In genomic region chr17:80262775-80263244, GRCh38 we compare ENCODE assay signal across 9 cellular contexts. TPM values are rescaled to one million over a fixed set of nuclear protein-coding genes. Genes with fewer than 3 reads are reported as not detected.
DNase-seq lines count a peak whose midpoint lies in the region; ATAC-seq and TF ChIP-seq lines count a peak whose summit lies in the region.
"Had no signal": no experiment of that assay in that cellular context is flagged by ENCODE, and none has a peak within 500 bp of the region (broad histone marks: within the 10 kb centered on the region; RNA-seq: fewer than 3 reads in every experiment).

No MANE protein-coding gene starts in this region.

- H3K4me3 ChIP-seq in left lung = peak overlapping the region; percentile 37 to 100

- H3K4me3 Mint-ChIP-seq in activated CD4-positive, alpha-beta T cell treated with anti-CD3 and anti-CD28 coated beads for 36 hours = peak overlapping the region; percentile 98
- H3K4me3 Mint-ChIP-seq in activated CD8-positive, alpha-beta T cell treated with anti-CD3 and anti-CD28 coated beads, Interleukin-2, amount 10 ng/mL, durations not matched to agents 7 days and 5 days = peak overlapping the region; percentile 91

- H3K27me3 Mint-ChIP-seq in activated CD4-positive, alpha-beta T cell treated with anti-CD3 and anti-CD28 coated beads for 36 hours = no peaks in the 10 kb centered on the region
- no peaks in the 10 kb centered on the region for H3K27me3 Mint-ChIP-seq in activated CD8-positive, alpha-beta T cell treated with anti-CD3 and anti-CD28 coated beads, Interleukin-2, amount 10 ng/mL, durations not matched to agents 7 days and 5 days (ENCODE audit: low read depth)

- H3K27ac ChIP-seq in left lung = peak overlapping the region; percentile 98 to 99
- peak overlapping the region; percentile 26 for H3K27ac ChIP-seq in substantia nigra (ENCODE audit: low read depth, low read length, poor library complexity, severe bottlenecking)

- peaks cover 41 to 75% of the 10 kb centered on the region in 2 donors for H3K4me1 ChIP-seq in left lung

- DNase-seq in activated CD4-positive, alpha-beta T cell treated with anti-CD3 and anti-CD28 coated beads for 36 hours = no peak
- DNase-seq in activated CD4-positive, alpha-beta T cell treated with anti-CD3 and anti-CD28 coated beads, Interleukin-2, amount 50 U/mL, for 48 hours = no peak
- no peak for DNase-seq in activated CD8-positive, alpha-beta T cell treated with anti-CD3 and anti-CD28 coated beads, Interleukin-2, amount 10 ng/mL, durations not matched to agents 7 days and 5 days
- DNase-seq in left lung = no peak
- no peak for DNase-seq in substantia nigra (lab: John Stamatoyannopoulos, UW)
- no peak for DNase-seq in T-helper 9 cell
- DNase-seq in NCI-H187 (lab: John Stamatoyannopoulos, UW) = no peak
- DNase-seq in iPS-NIHi11 (ENCODE audit: low spot score) = no peak
- DNase-seq: cerebellar nuclear complex had no signal

- ATAC-seq in activated CD4-positive, alpha-beta T cell treated with anti-CD3 and anti-CD28 coated beads for 36 hours = no peak
- no peak for ATAC-seq in activated CD8-positive, alpha-beta T cell treated with anti-CD3 and anti-CD28 coated beads, Interleukin-2, amount 10 ng/mL, durations not matched to agents 7 days and 5 days
- no peak for ATAC-seq in left lung

- H3K27me3 ChIP-seq in left lung = no peaks in the 10 kb centered on the region

- peaks cover 37% of the 10 kb centered on the region for H3K36me3 Mint-ChIP-seq in activated CD4-positive, alpha-beta T cell treated with anti-CD3 and anti-CD28 coated beads for 36 hours (ENCODE audit: low read depth)
- peaks cover 34% of the 10 kb centered on the region for H3K36me3 Mint-ChIP-seq in activated CD8-positive, alpha-beta T cell treated with anti-CD3 and anti-CD28 coated beads, Interleukin-2, amount 10 ng/mL, durations not matched to agents 7 days and 5 days (ENCODE audit: low read depth)

- H3K36me3 ChIP-seq in left lung = peaks cover 0 to 37% of the 10 kb centered on the region in 2 donors

- no peak for TF ChIP-seq CTCF in left lung (IDR thresholded peaks at IDR 0.05)

- POLR2A ChIA-PET in activated CD4-positive, alpha-beta T cell treated with anti-CD3 and anti-CD28 coated beads for 36 hours (lab: Charles Lee) = interaction anchor here (0.6 to 1.1 kb wide), 2 partner anchors 43 to 52 kb away, joined by 3 to 4 read pairs; partner anchors contain the start of genes SGSH and SLC26A11
- POLR2A ChIA-PET in activated CD8-positive, alpha-beta T cell treated with anti-CD3 and anti-CD28 coated beads, Interleukin-2, amount 10 ng/mL, durations not matched to agents 7 days and 5 days (lab: Charles Lee) = interaction anchor here (0.6 to 4.9 kb wide), 4 partner anchors 9 to 45 kb away, joined by 3 to 38 read pairs (median 4); no protein-coding TSS in a partner anchor

- H3K27ac Mint-ChIP-seq in activated CD4-positive, alpha-beta T cell treated with anti-CD3 and anti-CD28 coated beads for 36 hours = peak overlapping the region; percentile 91
- peak overlapping the region; percentile 91 for H3K27ac Mint-ChIP-seq in activated CD8-positive, alpha-beta T cell treated with anti-CD3 and anti-CD28 coated beads, Interleukin-2, amount 10 ng/mL, durations not matched to agents 7 days and 5 days

- no peaks in the 10 kb centered on the region for H3K9me3 Mint-ChIP-seq in activated CD4-positive, alpha-beta T cell treated with anti-CD3 and anti-CD28 coated beads for 36 hours (ENCODE audit: low read depth)
- H3K9me3 Mint-ChIP-seq in activated CD8-positive, alpha-beta T cell treated with anti-CD3 and anti-CD28 coated beads, Interleukin-2, amount 10 ng/mL, durations not matched to agents 7 days and 5 days (ENCODE audit: insufficient read depth) = no peaks in the 10 kb centered on the region

- H3K9me3 ChIP-seq in left lung = no peaks in the 10 kb centered on the region

- peaks cover 59% of the 10 kb centered on the region for H3K4me1 Mint-ChIP-seq in activated CD4-positive, alpha-beta T cell treated with anti-CD3 and anti-CD28 coated beads for 36 hours
- peaks cover 52% of the 10 kb centered on the region for H3K4me1 Mint-ChIP-seq in activated CD8-positive, alpha-beta T cell treated with anti-CD3 and anti-CD28 coated beads, Interleukin-2, amount 10 ng/mL, durations not matched to agents 7 days and 5 days (ENCODE audit: low read depth)

- CTCF ChIA-PET in activated CD4-positive, alpha-beta T cell treated with anti-CD3 and anti-CD28 coated beads for 36 hours (lab: Charles Lee) = interaction anchor here (0.7 to 1.6 kb wide), 2 partner anchors 10 to 256 kb away, joined by 3 to 4 read pairs; no protein-coding TSS in a partner anchor
- CTCF ChIA-PET in activated CD8-positive, alpha-beta T cell treated with anti-CD3 and anti-CD28 coated beads, Interleukin-2, amount 10 ng/mL, durations not matched to agents 7 days and 5 days (lab: Charles Lee) = interaction anchor here (1.0 to 1.2 kb wide), 2 partner anchors 12 to 68 kb away, joined by 3 read pairs; no protein-coding TSS in a partner anchor

- intact Hi-C loops in activated CD4-positive, alpha-beta T cell treated with anti-CD3 and anti-CD28 coated beads for 36 hours (cut with DNase I, micrococcal nuclease) = loop anchor here (1.0 to 10.0 kb wide), 8 partner anchors 44 to 832 kb away; partner anchors contain the start of genes CBX4 (in 1 of the 2), CHMP6 (in 1 of the 2), EIF4A3 (in 1 of the 2) and ENDOV (in 1 of the 2)
- intact Hi-C loops in left lung (cut with DNase I) = no loop called here

RNA-seq across cellular contexts. Expression of gene RNF213, which starts 2.2 kb away (rescaled TPM):
- 100 to 1,000 TPM; 334 to 366 TPM for total RNA-seq in activated CD4-positive, alpha-beta T cell treated with anti-CD3 and anti-CD28 coated beads for 36 hours
- total RNA-seq in activated CD8-positive, alpha-beta T cell treated with anti-CD3 and anti-CD28 coated beads, Interleukin-2, amount 10 ng/mL, durations not matched to agents 7 days and 5 days = 100 to 1,000 TPM; 438 to 455 TPM
- total RNA-seq in left lung = 100 to 1,000 TPM; 212 to 264 TPM

RNA-seq across cellular contexts. Expression of gene SLC26A11, which starts 42.6 kb away (rescaled TPM):
- 1 to 10 TPM; 4.7 to 4.9 TPM for total RNA-seq in activated CD4-positive, alpha-beta T cell treated with anti-CD3 and anti-CD28 coated beads for 36 hours
- total RNA-seq in activated CD8-positive, alpha-beta T cell treated with anti-CD3 and anti-CD28 coated beads, Interleukin-2, amount 10 ng/mL, durations not matched to agents 7 days and 5 days = 1 to 10 TPM; 1.4 to 1.6 TPM
- total RNA-seq in left lung = 10 to 100 TPM; 31.9 to 36.0 TPM

RNA-seq across cellular contexts. Expression of gene SGSH, which starts 42.7 kb away (rescaled TPM):
- total RNA-seq in activated CD4-positive, alpha-beta T cell treated with anti-CD3 and anti-CD28 coated beads for 36 hours = 10 to 100 TPM; 20.2 to 22.7 TPM
- 1 to 10 TPM; 6.9 to 8.2 TPM for total RNA-seq in activated CD8-positive, alpha-beta T cell treated with anti-CD3 and anti-CD28 coated beads, Interleukin-2, amount 10 ng/mL, durations not matched to agents 7 days and 5 days
- 10 to 100 TPM; 55.4 to 83.8 TPM for total RNA-seq in left lung

Comparison
In these comparisons a context has a peak if more than half of its experiments do, and no peak if none do; other contexts are left out.
1. RNA of gene SLC26A11, which starts 42.6 kb away (total RNA-seq): 31.9 to 36.0 TPM in left lung; 4.7 to 4.9 TPM in activated CD4-positive, alpha-beta T cell treated with anti-CD3 and anti-CD28 coated beads for 36 hours and 1.4 to 1.6 TPM in activated CD8-positive, alpha-beta T cell treated with anti-CD3 and anti-CD28 coated beads, Interleukin-2, amount 10 ng/mL, durations not matched to agents 7 days and 5 days; every median in the first group is over 4 times any median in the second.
2. intact Hi-C loops: an anchor here in activated CD4-positive, alpha-beta T cell treated with anti-CD3 and anti-CD28 coated beads for 36 hours (1.0 to 10.0 kb wide); none called in left lung.